Comparison of ENCODE assay signal across 13 cellular contexts in the genomic region with DNA sequence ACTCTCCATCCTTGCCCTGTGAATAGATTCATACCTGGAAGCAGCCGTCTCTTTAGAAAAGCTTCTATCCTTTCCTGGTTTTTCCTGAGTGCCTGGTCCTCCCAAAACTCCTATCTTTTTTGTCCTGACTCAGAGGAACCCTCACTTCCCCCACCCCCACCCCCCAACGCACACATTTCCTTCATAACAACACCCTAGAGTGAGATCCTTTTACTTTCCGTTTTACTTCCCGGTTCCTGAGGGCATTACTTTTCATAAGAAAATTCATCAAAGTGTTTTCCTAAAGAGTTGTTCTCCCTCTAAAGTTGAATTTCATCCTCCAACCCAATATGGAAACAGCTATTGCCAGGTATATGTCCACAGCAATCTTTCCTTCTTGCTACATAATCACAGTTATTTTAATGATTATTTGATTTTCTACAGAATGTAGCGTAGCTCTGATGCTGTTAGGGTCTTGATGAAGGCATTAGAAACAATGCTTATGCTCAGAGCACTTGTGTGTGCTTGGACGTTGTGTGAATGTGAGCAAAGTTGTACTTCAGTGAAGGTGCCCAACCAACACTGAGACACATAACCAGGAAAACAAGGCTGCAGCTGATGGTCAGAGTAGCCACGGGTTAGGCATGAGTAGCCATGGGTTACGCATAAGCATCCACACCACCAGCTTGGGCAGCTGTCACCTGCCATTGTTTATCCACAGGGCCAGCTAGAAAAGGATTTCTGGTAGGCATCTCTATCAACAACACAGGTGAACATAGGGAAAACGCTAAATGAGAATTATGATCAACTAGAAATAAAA.
DNase-seq lines count a peak whose midpoint lies in the region; ATAC-seq, FAIRE-seq and TF ChIP-seq lines count a peak whose summit lies in the region.
"Had no signal": no experiment of that assay in that cellular context is flagged by ENCODE, and none has a peak within 500 bp of the region (broad histone marks: within the 10 kb centered on the region; RNA-seq: fewer than 3 reads in every experiment).

No MANE protein-coding gene starts in this region.

- no peaks in the 10 kb centered on the region for H3K36me3 ChIP-seq in OCI-LY1 (ENCODE audit: insufficient read depth, low read length)
- H3K36me3 ChIP-seq: heart right ventricle, left ventricle myocardium inferior, SJCRH30 had no signal

- no peak overlapping the region for H3K9ac ChIP-seq in H9 (ENCODE audit: extremely low read depth, insufficient read length, low read length)
- H3K9ac ChIP-seq in OCI-LY1 (ENCODE audit: low read length) = peak overlapping the region; percentile 61

- H2AK5ac ChIP-seq in H9 (ENCODE audit: insufficient read length, low read length) = no peak overlapping the region

- H4K20me1 ChIP-seq in H9 (ENCODE audit: control insufficient read depth, insufficient read depth, insufficient read length) (no peaks in the 10 kb centered on the region), OCI-LY1 (ENCODE audit: insufficient read depth, low read length) (no peaks in the 10 kb centered on the region)

- H3T11ph ChIP-seq in H9 (ENCODE audit: low read length) = no peak overlapping the region

- no peak overlapping the region for H3K18ac ChIP-seq in H9 (ENCODE audit: insufficient read length, low read depth, low read length)

- no peaks in the 10 kb centered on the region for H3K9me2 ChIP-seq in OCI-LY1 (ENCODE audit: low read depth, low read length)

- H3F3A ChIP-seq in OCI-LY1 (ENCODE audit: insufficient read depth, low read length) = no peaks in the 10 kb centered on the region

- no peak overlapping the region for H2BK20ac ChIP-seq in H9 (ENCODE audit: low read depth, low read length, poor library complexity, severe bottlenecking)

- H4K8ac ChIP-seq in H9 (replicated peaks; ENCODE audit: insufficient read length, low read depth, low read length) = no peak overlapping the region

- H3K79me2 ChIP-seq in H9 (ENCODE audit: insufficient read depth, low read length) (no peaks in the 10 kb centered on the region), OCI-LY1 (ENCODE audit: insufficient read depth, low read length) (no peaks in the 10 kb centered on the region)

- no peaks in the 10 kb centered on the region for H3K23me2 ChIP-seq in H9 (ENCODE audit: insufficient read length, low read depth, low read length, poor library complexity, severe bottlenecking)

- H3K4me3 ChIP-seq in OCI-LY1 (ENCODE audit: low read depth, low read length, poor library complexity, severe bottlenecking) = peak overlapping the region; percentile 29
- H3K4me3 ChIP-seq: heart right ventricle, left ventricle myocardium inferior, SJCRH30, testis had no signal

- H3K36me3 Mint-ChIP-seq in H9 (ENCODE audit: insufficient read depth in 1 of 3, low read depth in 3 of 3) = peaks cover 0 to 3% (median 0%) of the 10 kb centered on the region in 3 experiments; a peak in 3 of 7 replicates
- peaks cover 6% of the 10 kb centered on the region for H3K36me3 Mint-ChIP-seq in nephron progenitor cell (ENCODE audit: low read depth)

- H2BK15ac ChIP-seq in H9 (ENCODE audit: low read depth, low read length) = no peak overlapping the region

- H3K56ac ChIP-seq in H9 (ENCODE audit: insufficient read length, low read depth, low read length) = no peak overlapping the region

- peak; percentile 63 for FAIRE-seq in GM18507 (lab: Jason Lieb, UNC)
- FAIRE-seq: TTC549 had no signal

- H3K27ac ChIP-seq in H9 (ENCODE audit: insufficient read length, low read depth, low read length) (no peak overlapping the region), OCI-LY1 (ENCODE audit: low read depth, low read length, poor library complexity, severe bottlenecking) (peak overlapping the region; percentile 99)
- H3K27ac ChIP-seq: left ventricle myocardium inferior, SJCRH30, testis had no signal

- no peak for TF ChIP-seq CTCF in H9 (conservative IDR thresholded peaks at IDR 0.05)
- no peak for TF ChIP-seq CTCF in OCI-LY1 (IDR thresholded peaks at IDR 0.05; ENCODE audit: low read length)
- no peak for TF ChIP-seq CTCF in nephron progenitor cell (IDR thresholded peaks at IDR 0.05)

- H3K14ac ChIP-seq in H9 (ENCODE audit: insufficient read depth, low read length) = no peak overlapping the region

- no peak overlapping the region for H3K23ac ChIP-seq in H9 (ENCODE audit: insufficient read length, low read depth, low read length)

- no peaks in the 10 kb centered on the region for H3K27me3 Mint-ChIP-seq in H9 (ENCODE audit: low read depth)
- H3K27me3 Mint-ChIP-seq in nephron progenitor cell (ENCODE audit: low read depth, poor library complexity) = peaks cover 6% of the 10 kb centered on the region

- H3K27ac Mint-ChIP-seq in H9 = peak overlapping the region in 2 of 3 experiments; percentile 29 to 47; a peak in 4 of 7 replicates
- peak overlapping the region; percentile 92 for H3K27ac Mint-ChIP-seq in nephron progenitor cell

- H3K4me3 Mint-ChIP-seq in H9 (no peak overlapping the region), nephron progenitor cell (peak overlapping the region; percentile 50)

- H3K4me2 ChIP-seq in H9 (ENCODE audit: insufficient read depth, insufficient read length, low read length) (no peak overlapping the region), OCI-LY1 (ENCODE audit: low read length) (peak overlapping the region; percentile 68)

- no CpG with 5 or more reads among the region's 9 CpGs for WGBS in H9 (ENCODE audit: extremely low coverage, insufficient read length, low lambda C conversion rate)

- H2AFZ ChIP-seq in H9 (ENCODE audit: low read length) (no peak overlapping the region), OCI-LY1 (ENCODE audit: low read length) (no peak overlapping the region)

- H3K9me3 Mint-ChIP-seq in H9 (peaks cover 0 to 3% of the 10 kb centered on the region in 2 experiments; a peak in 1 of 5 replicates), nephron progenitor cell (no peaks in the 10 kb centered on the region)

- no peaks in the 10 kb centered on the region for H3K9me3 ChIP-seq in H9 (ENCODE audit: control insufficient read depth, low read depth, low read length)
- no peaks in the 10 kb centered on the region for H3K9me3 ChIP-seq in OCI-LY1 (ENCODE audit: low read length)
- H3K9me3 ChIP-seq: left ventricle myocardium inferior, SJCRH30, testis had no signal

- H3K4me1 Mint-ChIP-seq in H9 (peaks cover 10 to 13% of the 10 kb centered on the region in 2 experiments), nephron progenitor cell (peaks cover 75% of the 10 kb centered on the region)

- H4K91ac ChIP-seq in H9 (ENCODE audit: insufficient read length, low read depth, low read length) = no peak overlapping the region

- H2BK12ac ChIP-seq in H9 (ENCODE audit: insufficient read length, low read depth, low read length) = no peak overlapping the region

- H3K4ac ChIP-seq in H9 (ENCODE audit: low read depth, low read length) = no peak overlapping the region

- H3K4me1 ChIP-seq in H9 (ENCODE audit: insufficient read depth, low read length) (peaks cover 11% of the 10 kb centered on the region), OCI-LY1 (ENCODE audit: insufficient read depth, low read length, severe bottlenecking) (peaks cover 72% of the 10 kb centered on the region)
- H3K4me1 ChIP-seq: SJCRH30, testis had no signal

- ATAC-seq in GM21737 (IDR thresholded peaks at IDR 0.05; ENCODE audit: unreplicated experiment) = no peak
- ATAC-seq: heart right ventricle had no signal

- H3K79me1 ChIP-seq in H9 (ENCODE audit: insufficient read depth, low read depth, low read length, poor library complexity, severe bottlenecking) = no peaks in the 10 kb centered on the region

- H4K5ac ChIP-seq in H9 (ENCODE audit: insufficient read length, low read depth, low read length) = no peak overlapping the region

- H3K27me3 ChIP-seq in H9 (ENCODE audit: insufficient read depth, low read length) = no peaks in the 10 kb centered on the region
- H3K27me3 ChIP-seq in OCI-LY1 (ENCODE audit: insufficient read depth, low read length) = no peaks in the 10 kb centered on the region
- H3K27me3 ChIP-seq: heart right ventricle, SJCRH30, testis had no signal

- no peak for DNase-seq in GM18507 (ENCODE audit: extremely low spot score, insufficient read length, low read depth)
- no peak for DNase-seq in H9
- peak; percentile 28 for DNase-seq in nephron progenitor cell
- DNase-seq in stimulated activated CD4-positive, alpha-beta T cell treated with anti-CD3 and anti-CD28 coated beads, Interleukin-2, amount 100 ng/mL, for 48 hours = no peak
- DNase-seq in cerebellar cortex (ENCODE audit: low spot score) = no peak
- DNase-seq: COR-L47, heart right ventricle, left ventricle myocardium inferior, SJCRH30, testis had no signal

- H2BK5ac ChIP-seq in H9 (ENCODE audit: insufficient read length, low read length) = no peak overlapping the region

- H2BK120ac ChIP-seq in H9 (ENCODE audit: low read depth, low read length, poor library complexity, severe bottlenecking) = no peak overlapping the region
